In genomic region chr6:121436966-121437756, GRCh38 we compare ENCODE assay signal across 8 cellular contexts. TPM values are rescaled to one million over a fixed set of nuclear protein-coding genes. Genes with fewer than 3 reads are reported as not detected.
A peak's percentile ranks its signal among the peaks of the same experiment; 100 is the strongest.
DNase-seq lines count a peak whose midpoint lies in the region; ATAC-seq lines count a peak whose summit lies in the region.

No MANE protein-coding gene starts in this region.

- H3K9me3 ChIP-seq in GM23248 (ENCODE audit: low read depth) = no peaks in the 10 kb centered on the region

- peak overlapping the region; percentile 85 for H3K4me3 Mint-ChIP-seq in T-helper 2 cell treated with Interferon-gamma antibody and Interleukin-4, amounts not matched to agents 5 μg/mL and 100 μg/mL, for 36 hours
- peak overlapping the region; percentile 78 to 82 for H3K4me3 Mint-ChIP-seq in effector memory CD8-positive, alpha-beta T cell

- peaks cover 40% of the 10 kb centered on the region for H3K4me1 ChIP-seq in GM23248 (ENCODE audit: insufficient read depth)

- peaks cover 12% of the 10 kb centered on the region for H3K4me1 Mint-ChIP-seq in T-helper 2 cell treated with Interferon-gamma antibody and Interleukin-4, amounts not matched to agents 5 μg/mL and 100 μg/mL, for 36 hours (ENCODE audit: low read depth)
- H3K4me1 Mint-ChIP-seq in effector memory CD8-positive, alpha-beta T cell (ENCODE audit: low read depth in 2 of 2) = peaks cover 13 to 19% of the 10 kb centered on the region in 2 donors

- peaks cover 68% of the 10 kb centered on the region for H3K79me2 ChIP-seq in GM23248 (ENCODE audit: insufficient read depth)

- no peaks in the 10 kb centered on the region for H3K36me3 Mint-ChIP-seq in T-helper 2 cell treated with Interferon-gamma antibody and Interleukin-4, amounts not matched to agents 5 μg/mL and 100 μg/mL, for 36 hours (ENCODE audit: low read depth)
- H3K36me3 Mint-ChIP-seq in effector memory CD8-positive, alpha-beta T cell (ENCODE audit: insufficient read depth) = no peaks in the 10 kb centered on the region

- in situ Hi-C loops in GM23248 (cut with MboI) = loop anchor here (10.0 kb wide), 2 partner anchors 408 to 588 kb away; no protein-coding TSS in a partner anchor

- no peaks in the 10 kb centered on the region for H3K27me3 ChIP-seq in GM23248 (replicated peaks; ENCODE audit: insufficient read depth)

- H2AFZ ChIP-seq in GM23248 = peak overlapping the region; percentile 80

- H3K4me3 ChIP-seq in GM23248 = peak overlapping the region; percentile 98

- 1% methylated on average over 41 of the region's 41 CpGs for WGBS in GM23248 (ENCODE audit: low coverage in 1 of 2, low lambda C conversion rate in 2 of 2, missing lambda C conversion rate in 2 of 2), 2 experiments

- peak; percentile 73 for DNase-seq in GM23248
- no peak for DNase-seq in T-helper 2 cell treated with Interferon-gamma antibody and Interleukin-4, amounts not matched to agents 5 μg/mL and 100 μg/mL, for 36 hours (ENCODE audit: low spot score)
- no peak for DNase-seq in effector memory CD8-positive, alpha-beta T cell
- DNase-seq in medulla oblongata (ENCODE audit: extremely low spot score) = peak; percentile 40
- peak in 5 of 49 donors; percentile 7 to 34 (median 11) for DNase-seq in substantia nigra (lab: John Stamatoyannopoulos, UW)
- no peak for DNase-seq in Kasumi-1 (lab: John Stamatoyannopoulos, UW)

- H3K36me3 ChIP-seq in GM23248 (ENCODE audit: low read depth) = no peaks in the 10 kb centered on the region

- H3K27ac Mint-ChIP-seq in T-helper 2 cell treated with Interferon-gamma antibody and Interleukin-4, amounts not matched to agents 5 μg/mL and 100 μg/mL, for 36 hours = no peak overlapping the region
- H3K27ac Mint-ChIP-seq in effector memory CD8-positive, alpha-beta T cell = no peak overlapping the region

- ATAC-seq in effector memory CD8-positive, alpha-beta T cell (replicated peaks) = no peak
- ATAC-seq in GM21381 (IDR thresholded peaks at IDR 0.05; ENCODE audit: unreplicated experiment) (no peak), HG03097 (IDR thresholded peaks at IDR 0.05; ENCODE audit: low FRiP score, unreplicated experiment) (no peak)

- peaks cover 46% of the 10 kb centered on the region for H3K27me3 Mint-ChIP-seq in T-helper 2 cell treated with Interferon-gamma antibody and Interleukin-4, amounts not matched to agents 5 μg/mL and 100 μg/mL, for 36 hours (ENCODE audit: low read depth)
- peaks cover 50 to 63% of the 10 kb centered on the region in 2 donors for H3K27me3 Mint-ChIP-seq in effector memory CD8-positive, alpha-beta T cell

- H3K9me2 ChIP-seq in GM23248 (ENCODE audit: insufficient read depth) = no peaks in the 10 kb centered on the region

- H3K9ac ChIP-seq in GM23248 = peak overlapping the region; percentile 87

- no peaks in the 10 kb centered on the region for H4K20me1 ChIP-seq in GM23248 (ENCODE audit: insufficient read depth)

- peaks cover 21% of the 10 kb centered on the region for H3F3A ChIP-seq in GM23248 (ENCODE audit: insufficient read depth)

- peak overlapping the region; percentile 91 for H3K4me2 ChIP-seq in GM23248 (ENCODE audit: unreplicated experiment)

- H3K27ac ChIP-seq in GM23248 (peak overlapping the region; percentile 86), substantia nigra (ENCODE audit: low read depth, low read length, poor library complexity, severe bottlenecking) (peak overlapping the region; percentile 59)

- no peaks in the 10 kb centered on the region for H3K9me3 Mint-ChIP-seq in T-helper 2 cell treated with Interferon-gamma antibody and Interleukin-4, amounts not matched to agents 5 μg/mL and 100 μg/mL, for 36 hours
- no peaks in the 10 kb centered on the region for H3K9me3 Mint-ChIP-seq in effector memory CD8-positive, alpha-beta T cell

RNA-seq across cellular contexts. Expression of gene GJA1, which starts 1.7 kb away (rescaled TPM):
- total RNA-seq in GM23248 (2014; rRNA removed; shearing (Covaris generic)) = 237 and 248 TPM in 2 replicates
- 68.1 and 90.8 TPM in 2 replicates for polyA plus RNA-seq in GM23248 (2016; fragmentation: Nextera tagmentation; extraction: Ambion mirVana)

Comparison
In these comparisons a context has a peak if more than half of its experiments do, and no peak if none do; other contexts are left out.
1. DNase-seq: peak in GM23248 (single experiment) and medulla oblongata (single experiment); none in T-helper 2 cell treated with Interferon-gamma antibody and Interleukin-4, amounts not matched to agents 5 μg/mL and 100 μg/mL, for 36 hours (single experiment), effector memory CD8-positive, alpha-beta T cell (0 of 3) and Kasumi-1 (0 of 2).